ENCODE assay signal across 20 cellular contexts in the genomic region with DNA sequence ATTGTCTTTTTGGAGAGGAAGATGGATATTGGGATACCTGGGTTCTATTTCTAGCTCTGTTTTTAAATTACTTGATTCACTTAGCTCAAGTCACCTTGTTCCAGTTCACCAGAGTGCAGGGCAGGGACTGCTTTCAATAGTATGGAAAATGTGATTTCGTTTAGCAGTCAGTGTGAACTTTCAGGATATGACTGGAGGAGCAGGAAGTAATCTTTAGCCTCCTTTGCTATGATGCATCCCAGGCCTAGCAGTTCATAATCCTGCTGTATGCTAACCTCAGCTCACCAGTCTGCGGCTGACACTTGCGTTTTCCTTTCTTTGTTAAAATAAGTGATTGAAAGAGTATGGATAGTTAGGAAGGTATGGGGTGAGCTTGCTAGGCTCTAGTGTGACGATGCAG.
"Had no signal": no experiment of that assay in that cellular context is flagged by ENCODE, and none has a peak within 500 bp of the region (broad histone marks: within the 10 kb centered on the region; RNA-seq: fewer than 3 reads in every experiment).

No MANE protein-coding gene starts in this region.

- H3K4me1 ChIP-seq: breast epithelium had no signal

- DNase-seq: activated CD4-positive, alpha-beta T cell treated with anti-CD3 and anti-CD28 coated beads for 48 hours; activated CD8-positive, alpha-beta memory T cell treated with anti-CD3 and anti-CD28 coated beads, Interleukin-2, amount 50 U/mL, for 4 hours; activated CD8-positive, alpha-beta T cell treated with anti-CD3 and anti-CD28 coated beads, Interleukin-2, amount 10 ng/mL, durations not matched to agents 7 days and 5 days; activated gamma-delta T cell; activated T-cell treated with anti-CD3 and anti-CD28 coated beads, Interleukin-2, amount 50 U/mL, for 72 hours; endodermal cell; hippocampal formation; kidney; lower lobe of right lung; stimulated activated CD4-positive, alpha-beta T cell treated with anti-CD3 and anti-CD28 coated beads, Interleukin-12 subunit alpha, Interleukin-12 subunit beta, amount 100 ng/mL, for 4 hours; stimulated activated CD4-positive, alpha-beta T cell treated with anti-CD3 and anti-CD28 coated beads, Interleukin-2, amount 100 ng/mL, for 24 hours; substantia nigra; T-helper 2 cell had no signal

- H3K36me3 ChIP-seq: ascending aorta, breast epithelium, lower lobe of right lung, tibial nerve had no signal

- H3K4me3 ChIP-seq: ascending aorta, breast epithelium, lower lobe of right lung, tibial nerve had no signal

- H3K9me3 Mint-ChIP-seq: activated T-cell treated with anti-CD3 and anti-CD28 coated beads, Interleukin-2, amount 50 U/mL, for 72 hours; dendritic cell treated with granulocyte-macrophage colony-stimulating factor and Interleukin-4, amounts not matched to agents 40 ng/mL and 50 ng/mL, for 4 days; endodermal cell; mesothelial cell of epicardium; neural crest cell had no signal

- H3K9me3 ChIP-seq: ascending aorta, breast epithelium, lower lobe of right lung, tibial nerve had no signal

- H3K27me3 ChIP-seq: ascending aorta, breast epithelium, tibial nerve had no signal

- H3K4me3 Mint-ChIP-seq: activated CD8-positive, alpha-beta T cell treated with anti-CD3 and anti-CD28 coated beads, Interleukin-2, amount 10 ng/mL, durations not matched to agents 7 days and 5 days; activated T-cell treated with anti-CD3 and anti-CD28 coated beads, Interleukin-2, amount 50 U/mL, for 72 hours; dendritic cell treated with granulocyte-macrophage colony-stimulating factor and Interleukin-4, amounts not matched to agents 40 ng/mL and 50 ng/mL, for 4 days; endodermal cell; mesothelial cell of epicardium; neural crest cell; WTC11 had no signal

- H3K27ac Mint-ChIP-seq: activated CD8-positive, alpha-beta T cell treated with anti-CD3 and anti-CD28 coated beads, Interleukin-2, amount 10 ng/mL, durations not matched to agents 7 days and 5 days; activated T-cell treated with anti-CD3 and anti-CD28 coated beads, Interleukin-2, amount 50 U/mL, for 72 hours; dendritic cell treated with granulocyte-macrophage colony-stimulating factor and Interleukin-4, amounts not matched to agents 40 ng/mL and 50 ng/mL, for 4 days; endodermal cell; mesothelial cell of epicardium had no signal

- ATAC-seq: activated CD8-positive, alpha-beta T cell treated with anti-CD3 and anti-CD28 coated beads, Interleukin-2, amount 10 ng/mL, durations not matched to agents 7 days and 5 days; lower lobe of right lung; WTC11 had no signal

- H3K36me3 Mint-ChIP-seq: mesothelial cell of epicardium had no signal

- H3K27ac ChIP-seq: ascending aorta, lower lobe of right lung had no signal

- FAIRE-seq: kidney had no signal

- H3K4me1 Mint-ChIP-seq: WTC11 had no signal
